Comparison of ENCODE assay signal across 20 cellular contexts in genomic region chr15:69939513-69940440, GRCh38.
A peak's percentile ranks its signal among the peaks of the same experiment; 100 is the strongest.
DNase-seq lines count a peak whose midpoint lies in the region; ATAC-seq, FAIRE-seq and TF ChIP-seq lines count a peak whose summit lies in the region.
"Had no signal": no experiment of that assay in that cellular context is flagged by ENCODE, and none has a peak within 500 bp of the region (broad histone marks: within the 10 kb centered on the region; RNA-seq: fewer than 3 reads in every experiment).

No MANE protein-coding gene starts in this region.

- H3K23ac ChIP-seq in mesendoderm (ENCODE audit: low read length): no peak overlapping the region

- no peak for TF ChIP-seq CTCF in MCF 10A (IDR thresholded peaks at IDR 0.05; ENCODE audit: unreplicated experiment)
- TF ChIP-seq CTCF in choroid plexus epithelial cell (conservative IDR thresholded peaks at IDR 0.05; ENCODE audit: low read depth, low read length): no peak

- H3K27me3 ChIP-seq in mesendoderm (ENCODE audit: insufficient read depth, low read length, poor library complexity): no peaks in the 10 kb centered on the region

- H3K9ac ChIP-seq in mesendoderm (ENCODE audit: low read length): peak overlapping the region; percentile 20

- no peaks in the 10 kb centered on the region for H3K36me3 ChIP-seq in mesendoderm (ENCODE audit: control insufficient read depth, insufficient read depth, low read length)

- H3K4me3 ChIP-seq in choroid plexus epithelial cell (ENCODE audit: low read depth, low read length) (no peak overlapping the region), mesendoderm (ENCODE audit: low read length) (no peak overlapping the region)
- H3K4me3 ChIP-seq: lung, smooth muscle cell had no signal

- H2BK15ac ChIP-seq in mesendoderm (replicated peaks; ENCODE audit: low read depth): no peak overlapping the region

- peak; percentile 55 for FAIRE-seq in urothelium cell line (lab: Jason Lieb, UNC)

- H3K56ac ChIP-seq in mesendoderm (ENCODE audit: low read length): peak overlapping the region; percentile 38

- H3K18ac ChIP-seq in mesendoderm (ENCODE audit: low read length): no peak overlapping the region

- POLR2A ChIA-PET in MCF 10A (lab: Yijun Ruan, JAX): no interaction called here

- H3K27ac ChIP-seq in mesendoderm (ENCODE audit: low read depth, low read length): no peak overlapping the region

- peaks cover 5% of the 10 kb centered on the region for H3K4me1 Mint-ChIP-seq in MCF 10A (ENCODE audit: insufficient read depth, unreplicated experiment)
- H3K4me1 Mint-ChIP-seq: stimulated activated naive CD8-positive, alpha-beta T cell treated with anti-CD3 and anti-CD28 coated beads, Interleukin-15, amount 100 ng/mL, for 72 hours had no signal

- in situ Hi-C loops in T47D (cut with HindIII; ENCODE audit: low pct_unique_long_range_greater_than_20kb, low sequenced_read_pairs): no loop called here

- no peaks in the 10 kb centered on the region for H3K79me1 ChIP-seq in mesendoderm (ENCODE audit: low read length)

- BruUV-seq in MCF 10A (replicated peaks; lab: Mats Ljungman, UMichigan): no TSS peak

- no peaks in the 10 kb centered on the region for H3K79me2 ChIP-seq in mesendoderm (ENCODE audit: control insufficient read depth, insufficient read depth, low read length)

- no peak overlapping the region for H2AK5ac ChIP-seq in mesendoderm (ENCODE audit: low read length)

- no peak overlapping the region for H3K27ac Mint-ChIP-seq in MCF 10A (ENCODE audit: low read depth, unreplicated experiment)
- H3K27ac Mint-ChIP-seq: activated T-helper 2 cell treated with anti-CD3 and anti-CD28 coated beads, Interferon-gamma antibody, Interleukin-2, Interleukin-4, amounts not matched to agents 10 μg/mL and 5 μg/mL and 100 μg/mL, durations not matched to agents 14 hours and 24 hours and 36 hours had no signal

- no peaks in the 10 kb centered on the region for H3K9me3 Mint-ChIP-seq in MCF 10A (ENCODE audit: unreplicated experiment)
- H3K9me3 Mint-ChIP-seq: activated T-helper 2 cell treated with anti-CD3 and anti-CD28 coated beads, Interferon-gamma antibody, Interleukin-2, Interleukin-4, amounts not matched to agents 10 μg/mL and 5 μg/mL and 100 μg/mL, durations not matched to agents 14 hours and 24 hours and 36 hours had no signal

- WGBS in mesendoderm (ENCODE audit: extremely low coverage, insufficient coverage, low lambda C conversion rate): no CpG with 5 or more reads among the region's 7 CpGs

- no peak overlapping the region for H2BK5ac ChIP-seq in mesendoderm (ENCODE audit: low read length)

- intact Hi-C loops in MCF 10A (cut with micrococcal nuclease): no loop called here

- H4K5ac ChIP-seq in mesendoderm (ENCODE audit: low read length): no peak overlapping the region

- peak; percentile 68 to 74 for DNase-seq in T47D (ENCODE audit: low read depth in 1 of 2, low spot score in 1 of 2)
- no peak for DNase-seq in MCF 10A (ENCODE audit: unreplicated experiment)
- peak; percentile 16 for DNase-seq in choroid plexus epithelial cell (ENCODE audit: low read depth)
- peak; percentile 78 for DNase-seq in mesendoderm
- no peak for DNase-seq in urothelium cell line (ENCODE audit: low spot score)
- no peak for DNase-seq in KG1 (lab: John Stamatoyannopoulos, UW)
- DNase-seq: activated CD8-positive, alpha-beta memory T cell treated with anti-CD3 and anti-CD28 coated beads for 24 hours; aorta; dermis blood vessel endothelial cell; GOT3; IMR-90; NCI-H1092; NCI-H2171; stimulated activated naive CD8-positive, alpha-beta T cell treated with anti-CD3 and anti-CD28 coated beads, Interleukin-15, amount 100 ng/mL, for 72 hours had no signal

- no peaks in the 10 kb centered on the region for H3K36me3 Mint-ChIP-seq in MCF 10A (ENCODE audit: insufficient read depth, unreplicated experiment)

- H3K27me3 Mint-ChIP-seq in MCF 10A (ENCODE audit: insufficient read depth, unreplicated experiment): peaks cover 59% of the 10 kb centered on the region

- H3K4me1 ChIP-seq in mesendoderm (ENCODE audit: control insufficient read depth, low read depth, low read length): peaks cover 4% of the 10 kb centered on the region

- CTCF ChIA-PET in MCF 10A (lab: Yijun Ruan, JAX): no interaction called here

- H3K4ac ChIP-seq in mesendoderm (ENCODE audit: low read depth, low read length): no peak overlapping the region

- no peak overlapping the region for H2BK120ac ChIP-seq in mesendoderm (ENCODE audit: low read depth, low read length)

- ATAC-seq in HG02623 (IDR thresholded peaks at IDR 0.05; ENCODE audit: unreplicated experiment) (no peak), HG02884 (IDR thresholded peaks at IDR 0.05; ENCODE audit: unreplicated experiment) (no peak)
- ATAC-seq: SK-N-SH treated with all-trans-retinoic acid at 6 μM for 48 hours; stimulated activated naive CD8-positive, alpha-beta T cell treated with anti-CD3 and anti-CD28 coated beads, Interleukin-15, amount 100 ng/mL, for 72 hours had no signal

- no peak overlapping the region for H4K8ac ChIP-seq in mesendoderm (ENCODE audit: low read depth, low read length)

- H3K4me2 ChIP-seq in mesendoderm (ENCODE audit: low read length): peak overlapping the region; percentile 10
- H3K4me2 ChIP-seq: smooth muscle cell had no signal

- H3K4me3 Mint-ChIP-seq in MCF 10A (ENCODE audit: unreplicated experiment): no peak overlapping the region
- H3K4me3 Mint-ChIP-seq: stimulated activated naive CD8-positive, alpha-beta T cell treated with anti-CD3 and anti-CD28 coated beads, Interleukin-15, amount 100 ng/mL, for 72 hours had no signal

Comparison
In these comparisons a context has a peak if more than half of its experiments do, and no peak if none do; other contexts are left out.
1. DNase-seq: peak in T47D (2 of 2), choroid plexus epithelial cell (single experiment) and mesendoderm (single experiment); none in MCF 10A (single experiment), urothelium cell line (single experiment) and KG1 (single experiment).